9 cellular contexts compared by ENCODE assay signal in genomic region chr15:90883971-90884718, GRCh38. TPM values are rescaled to one million over a fixed set of nuclear protein-coding genes. Genes with fewer than 3 reads are reported as not detected.
A peak's percentile ranks its signal among the peaks of the same experiment; 100 is the strongest.
DNase-seq lines count a peak whose midpoint lies in the region; ATAC-seq and TF ChIP-seq lines count a peak whose summit lies in the region.
"Had no signal": no experiment of that assay in that cellular context is flagged by ENCODE, and none has a peak within 500 bp of the region (broad histone marks: within the 10 kb centered on the region; RNA-seq: fewer than 3 reads in every experiment).

TSS of gene FES (plus strand) at chr15:90884504. CDS start at chr15:90885046, 542 bp downstream.

- H3K4me3 Mint-ChIP-seq in activated T-cell treated with anti-CD3 and anti-CD28 coated beads, Interleukin-2, amount 50 U/mL, for 24 hours, result peak within 1 kb of the TSS; percentile 17

- DNase-seq in activated T-cell treated with anti-CD3 and anti-CD28 coated beads, Interleukin-2, amount 50 U/mL, for 24 hours, result no peak
- no peak for DNase-seq in activated T-cell treated with anti-CD3 and anti-CD28 coated beads, Interleukin-2, amount 50 U/mL, for 1 hour
- DNase-seq in hepatocyte (ENCODE audit: low spot score), result peak; percentile 70
- peak; percentile 84 for DNase-seq in sciatic nerve (ENCODE audit: low spot score)
- no peak for DNase-seq in RPMI8226
- DNase-seq: DND-41 had no signal

- H3K79me2 ChIP-seq in hepatocyte, result no peaks in the 10 kb centered on the region

- peaks cover 17% of the 10 kb centered on the region for H3K4me1 Mint-ChIP-seq in activated T-cell treated with anti-CD3 and anti-CD28 coated beads, Interleukin-2, amount 50 U/mL, for 24 hours (ENCODE audit: low read depth)

- H3K27me3 Mint-ChIP-seq in activated T-cell treated with anti-CD3 and anti-CD28 coated beads, Interleukin-2, amount 50 U/mL, for 24 hours, result peaks cover 2% of the 10 kb centered on the region

- ATAC-seq in sciatic nerve (peak; percentile 62), HG03039 (IDR thresholded peaks at IDR 0.05; ENCODE audit: unreplicated experiment) (no peak), GM18502 (IDR thresholded peaks at IDR 0.05; ENCODE audit: poor library complexity, unreplicated experiment) (no peak)

- H3K27ac ChIP-seq in adipose tissue (ENCODE audit: low read depth, low read length) (peak within 1 kb of the TSS; percentile 78), hepatocyte (peak within 1 kb of the TSS; percentile 83)

- TF ChIP-seq CTCF in hepatocyte (IDR thresholded peaks at IDR 0.05; ENCODE audit: poor library complexity), result no peak

- peaks cover 28% of the 10 kb centered on the region for H3K4me1 ChIP-seq in hepatocyte (ENCODE audit: insufficient read depth)

- peak within 1 kb of the TSS; percentile 61 for H3K27ac Mint-ChIP-seq in activated T-cell treated with anti-CD3 and anti-CD28 coated beads, Interleukin-2, amount 50 U/mL, for 24 hours

- peak within 1 kb of the TSS; percentile 95 for H3K4me2 ChIP-seq in hepatocyte

- H3K9me2 ChIP-seq in hepatocyte (replicated peaks; ENCODE audit: insufficient read depth), result no peaks in the 10 kb centered on the region

- H3K27me3 ChIP-seq in hepatocyte, result no peaks in the 10 kb centered on the region

- no peaks in the 10 kb centered on the region for H3K9me3 Mint-ChIP-seq in activated T-cell treated with anti-CD3 and anti-CD28 coated beads, Interleukin-2, amount 50 U/mL, for 24 hours

- H2AFZ ChIP-seq in hepatocyte, result peak within 1 kb of the TSS; percentile 97

- no peaks in the 10 kb centered on the region for H3K9me3 ChIP-seq in hepatocyte (ENCODE audit: low read depth)

- H3K4me3 ChIP-seq in hepatocyte, result peak within 1 kb of the TSS; percentile 42

- H4K20me1 ChIP-seq in hepatocyte (ENCODE audit: insufficient read depth, poor library complexity, severe bottlenecking), result no peaks in the 10 kb centered on the region

- no peaks in the 10 kb centered on the region for H3K36me3 ChIP-seq in hepatocyte (replicated peaks; ENCODE audit: insufficient read depth, low read depth)

- H3K36me3 Mint-ChIP-seq in activated T-cell treated with anti-CD3 and anti-CD28 coated beads, Interleukin-2, amount 50 U/mL, for 24 hours (ENCODE audit: low read depth), result peaks cover 41% of the 10 kb centered on the region

- intact Hi-C loops in sciatic nerve (cut with DNase I), result loop anchor here (2.0 kb wide), 1 partner anchor 237 kb away; no protein-coding TSS in a partner anchor

- 3 to 12% (median 5%) methylated on average over 36 to 59 of the region's 59 CpGs for WGBS in adipose tissue, 3 donors
- 32% methylated on average over 23 of the region's 59 CpGs for WGBS in hepatocyte (ENCODE audit: low lambda C conversion rate, missing lambda C conversion rate)

RNA-seq across cellular contexts. Expression of gene FES, which starts in this region (rescaled TPM):
- polyA plus RNA-seq in adipose tissue (10 to 100 TPM; 10.4 to 49.3 (median 42.4) TPM), hepatocyte (7.3 and 11.0 TPM in 2 replicates)
- total RNA-seq in hepatocyte (5.7 and 13.5 TPM in 2 replicates), sciatic nerve (44.8 TPM)

Comparison
In these comparisons a context has a peak if more than half of its experiments do, and no peak if none do; other contexts are left out.
1. DNase-seq: peak in hepatocyte (single experiment) and sciatic nerve (single experiment); none in activated T-cell treated with anti-CD3 and anti-CD28 coated beads, Interleukin-2, amount 50 U/mL, for 24 hours (single experiment), activated T-cell treated with anti-CD3 and anti-CD28 coated beads, Interleukin-2, amount 50 U/mL, for 1 hour (single experiment) and RPMI8226 (single experiment).